Comparison of ENCODE assay signal across 7 cellular contexts in the genomic region with DNA sequence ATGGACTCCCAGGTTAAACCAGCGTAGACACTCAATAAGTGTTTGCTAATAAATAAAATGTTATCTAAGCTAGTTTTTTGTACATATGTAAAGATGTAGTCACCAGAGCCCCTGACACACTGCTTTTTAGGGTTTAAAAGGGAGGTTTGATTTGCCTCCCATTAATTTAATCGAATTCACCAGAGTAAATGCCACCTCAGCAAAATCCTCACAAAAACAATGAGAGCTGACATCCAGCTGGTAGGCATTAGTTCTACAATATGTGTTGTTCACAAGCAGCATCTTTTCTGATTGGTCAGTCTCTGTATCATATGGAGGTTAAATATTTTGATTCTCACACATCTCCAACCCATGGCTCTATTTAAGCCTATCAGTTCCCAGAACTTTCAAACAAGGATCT.
"Had no signal": no experiment of that assay in that cellular context is flagged by ENCODE, and none has a peak within 500 bp of the region (broad histone marks: within the 10 kb centered on the region; RNA-seq: fewer than 3 reads in every experiment).

No MANE protein-coding gene starts in this region.

- H2AFZ ChIP-seq: GM23248 had no signal

- DNase-seq: GM23248, GOT3, H9, HCEC 1CT, KG1 had no signal

- H3K9ac ChIP-seq: GM23248 had no signal

- H3K4me3 ChIP-seq: GM23248 had no signal

- H3K27ac ChIP-seq: GM23248, HL-60 had no signal

- FAIRE-seq: H54 had no signal
